In genomic region chrX:123223409-123223808, GRCh38 we compare ENCODE assay signal across 14 cellular contexts. TPM values are rescaled to one million over a fixed set of nuclear protein-coding genes. Genes with fewer than 3 reads are reported as not detected.
DNase-seq lines count a peak whose midpoint lies in the region; ATAC-seq lines count a peak whose summit lies in the region.
"Had no signal": no experiment of that assay in that cellular context is flagged by ENCODE, and none has a peak within 500 bp of the region (broad histone marks: within the 10 kb centered on the region; RNA-seq: fewer than 3 reads in every experiment).

No MANE protein-coding gene starts in this region.

- intact Hi-C loops in activated naive CD4-positive, alpha-beta T cell treated with anti-CD3 and anti-CD28 coated beads for 36 hours (cut with micrococcal nuclease): no loop called here

- no peaks in the 10 kb centered on the region for H3K36me3 Mint-ChIP-seq in activated naive CD4-positive, alpha-beta T cell treated with anti-CD3 and anti-CD28 coated beads for 36 hours (ENCODE audit: low read depth)

- H3K27me3 Mint-ChIP-seq in activated naive CD4-positive, alpha-beta T cell treated with anti-CD3 and anti-CD28 coated beads for 36 hours (ENCODE audit: low read depth): no peaks in the 10 kb centered on the region
- H3K27me3 Mint-ChIP-seq: T-helper 17 cell had no signal

- H3K4me1 Mint-ChIP-seq in activated naive CD4-positive, alpha-beta T cell treated with anti-CD3 and anti-CD28 coated beads for 36 hours (ENCODE audit: low read depth): no peaks in the 10 kb centered on the region
- H3K4me1 Mint-ChIP-seq: T-helper 17 cell had no signal

- no peaks in the 10 kb centered on the region for H3K9me3 Mint-ChIP-seq in activated naive CD4-positive, alpha-beta T cell treated with anti-CD3 and anti-CD28 coated beads for 36 hours

- H3K27ac Mint-ChIP-seq in activated naive CD4-positive, alpha-beta T cell treated with anti-CD3 and anti-CD28 coated beads for 36 hours: no peak overlapping the region
- H3K27ac Mint-ChIP-seq: T-helper 17 cell had no signal

- no peak overlapping the region for H3K4me3 Mint-ChIP-seq in activated naive CD4-positive, alpha-beta T cell treated with anti-CD3 and anti-CD28 coated beads for 36 hours
- H3K4me3 Mint-ChIP-seq: T-helper 17 cell had no signal

- DNase-seq in astrocyte of the hippocampus (ENCODE audit: low read depth, low spot score) (peak; percentile 7), NCI-H1092 (lab: John Stamatoyannopoulos, UW) (no peak), activated gamma-delta T cell (lab: John Stamatoyannopoulos, UW) (no peak), NCI-H2107 (lab: John Stamatoyannopoulos, UW) (no peak)
- no peak for DNase-seq in activated naive CD4-positive, alpha-beta T cell treated with anti-CD3 and anti-CD28 coated beads for 36 hours
- DNase-seq: DMS153, NCI-H146, NCI-H69, SHP77, T-helper 17 cell had no signal

- CTCF ChIA-PET in activated naive CD4-positive, alpha-beta T cell treated with anti-CD3 and anti-CD28 coated beads for 36 hours (lab: Charles Lee): no interaction called here

- ATAC-seq in GM18498 (IDR thresholded peaks at IDR 0.05; ENCODE audit: unreplicated experiment): peak; percentile 52
- ATAC-seq in GM19025 (IDR thresholded peaks at IDR 0.05; ENCODE audit: low read depth, unreplicated experiment): peak; percentile 12
- ATAC-seq in HG02610 (IDR thresholded peaks at IDR 0.05; ENCODE audit: unreplicated experiment): peak; percentile 25
- ATAC-seq: K562, T-helper 17 cell had no signal

RNA-seq across cellular contexts. Expression of gene GRIA3, which starts 39.3 kb away (rescaled TPM):
- not detected for total RNA-seq in activated naive CD4-positive, alpha-beta T cell treated with anti-CD3 and anti-CD28 coated beads for 36 hours
- total RNA-seq: K562 had no signal
